Comparison of ENCODE assay signal across 8 cellular contexts in the genomic region with DNA sequence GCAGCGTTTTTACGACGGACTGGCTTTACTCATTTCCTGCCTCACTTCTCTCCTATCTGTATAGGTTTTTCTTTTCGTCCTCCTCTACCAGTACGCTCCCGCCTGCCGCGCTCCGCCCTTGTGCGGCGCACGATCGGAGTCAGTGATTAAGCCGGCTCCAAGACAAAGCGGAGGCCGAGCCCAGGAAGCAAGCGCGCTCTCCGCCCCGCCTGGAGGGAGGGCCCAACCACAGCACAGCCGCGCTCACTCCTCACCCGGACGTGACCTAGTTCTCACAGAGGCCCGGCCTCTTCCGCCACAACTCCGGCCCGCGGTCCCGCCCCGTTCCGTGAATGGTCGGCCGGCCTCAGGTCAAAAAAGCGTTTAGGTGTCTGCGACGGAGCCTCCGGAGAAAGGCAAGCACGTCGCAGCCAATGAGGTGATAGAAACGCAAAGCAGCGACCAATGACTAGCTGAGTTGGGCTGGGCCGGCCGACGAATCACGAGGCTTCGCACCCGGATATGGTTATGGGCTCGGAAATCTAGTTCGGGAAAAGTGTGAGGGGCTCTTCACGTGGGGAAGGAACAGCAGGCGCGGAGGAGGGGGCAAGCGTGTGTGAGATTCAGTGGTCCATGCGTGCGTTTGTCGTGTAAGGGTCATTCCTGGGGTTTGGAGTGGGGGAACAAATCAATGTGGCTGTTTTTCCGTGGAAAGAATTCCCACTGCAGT. TPM values are rescaled to one million over a fixed set of nuclear protein-coding genes. Genes with fewer than 3 reads are reported as not detected.
DNase-seq lines count a peak whose midpoint lies in the region; ATAC-seq and TF ChIP-seq lines count a peak whose summit lies in the region.

Gene METTL13, plus strand, starts transcription at position 494 of the 709 bp plus-strand sequence. CDS start 308 bp downstream, outside the sequence.

- peaks cover 0 to 30% (median 22%) of the 10 kb centered on the region in 9 donors for H3K36me3 ChIP-seq in heart left ventricle

- H3K4me3 Mint-ChIP-seq in type B pancreatic cell, result peak within 1 kb of the TSS; percentile 99

- DNase-seq in GM13976 (ENCODE audit: low spot score), result peak; percentile 98
- DNase-seq in NCI-H146 treated with DMSO at 0.1 percent for 48 hours (lab: John Stamatoyannopoulos, UW; ENCODE audit: unreplicated experiment), result peak; percentile 98
- DNase-seq in amniotic epithelial cell (ENCODE audit: low read depth), result peak; percentile 99
- peak; percentile 98 to 99 (median 99) for DNase-seq in heart left ventricle
- DNase-seq in pons (ENCODE audit: low spot score), result peak; percentile 99
- peak; percentile 99 for DNase-seq in type B pancreatic cell (ENCODE audit: extremely low spot score, unreplicated experiment)

- peaks cover 30% of the 10 kb centered on the region for H3K4me1 Mint-ChIP-seq in type B pancreatic cell (ENCODE audit: unreplicated experiment)

- H3K27me3 Mint-ChIP-seq in type B pancreatic cell, result peaks cover 5% of the 10 kb centered on the region

- ATAC-seq in HG02870 (IDR thresholded peaks at IDR 0.05; ENCODE audit: unreplicated experiment), result peak; percentile 98
- peak; percentile 100 for ATAC-seq in heart left ventricle

- TF ChIP-seq CTCF in GM13976 (IDR thresholded peaks at IDR 0.05; ENCODE audit: borderline replicate concordance, control extremely low read depth, extremely low read depth, insufficient read depth, missing control alignments) (no peak), heart left ventricle (IDR thresholded peaks at IDR 0.05) (peak in 1 of 12 donors; percentile 12), type B pancreatic cell (conservative IDR thresholded peaks at IDR 0.05) (no peak)

- peak within 1 kb of the TSS; percentile 98 for H3K27ac Mint-ChIP-seq in type B pancreatic cell

- H3K27ac ChIP-seq in heart left ventricle, result peak within 1 kb of the TSS; percentile 54 to 93 (median 90)

- intact Hi-C loops in T-helper 1 cell treated with Interleukin-12 subunit alpha and Interleukin-12 subunit beta and Interleukin-4 antibody, amounts not matched to agents 30 ng/mL and 1 ng/mL, for 36 hours (cut with micrococcal nuclease), result loop anchor here (1.0 to 10.0 kb wide), 17 partner anchors 13 to 1933 kb away; partner anchors contain the start of genes DNM3, FMO4, GORAB and KLHL20
- intact Hi-C loops in heart left ventricle (cut with DNase I), result loop anchor here in 8 of 10 donors (1.0 to 10.0 kb wide), 11 partner anchors 38 to 751 kb away; partner anchors contain the start of genes VAMP4 (in 7 of the 8), MYOC (in 1 of the 8) and SUCO (in 1 of the 8)

- in situ Hi-C loops in GM13976 (cut with MboI; ENCODE audit: low sequenced_read_pairs, unreplicated experiment), result no loop called here

- peak; percentile 73 to 97 for TF ChIP-seq POLR2A in heart left ventricle (IDR thresholded peaks at IDR 0.05)

- no peaks in the 10 kb centered on the region for H3K27me3 ChIP-seq in heart left ventricle

- peak within 1 kb of the TSS; percentile 46 to 91 (median 75) for H3K4me3 ChIP-seq in heart left ventricle

- H3K36me3 Mint-ChIP-seq in type B pancreatic cell, result peaks cover 15% of the 10 kb centered on the region

- no peaks in the 10 kb centered on the region for H3K9me3 ChIP-seq in heart left ventricle

- peaks cover 0 to 31% (median 18%) of the 10 kb centered on the region in 12 donors for H3K4me1 ChIP-seq in heart left ventricle

- WGBS in heart left ventricle, 4 donors, result 0 to 1% (median 0%) methylated on average over 56 to 58 of the region's 58 CpGs

- H3K9me3 Mint-ChIP-seq in type B pancreatic cell, result no peaks in the 10 kb centered on the region

RNA-seq across cellular contexts. Expression of gene METTL13, which starts in this region (rescaled TPM):
- 44.6 and 45.1 TPM in 2 replicates for total RNA-seq in T-helper 1 cell treated with Interleukin-12 subunit alpha and Interleukin-12 subunit beta and Interleukin-4 antibody, amounts not matched to agents 30 ng/mL and 1 ng/mL, for 36 hours
- 10 to 100 TPM; 13.1 to 24.1 (median 14.8) TPM for total RNA-seq in heart left ventricle
- polyA plus RNA-seq in heart left ventricle, result 10 to 100 TPM in 1 of 2 donors, 1 to 10 TPM in 1; 5.0 to 29.2 TPM
- 32.9 and 39.8 TPM in 2 replicates for total RNA-seq in type B pancreatic cell (ENCODE audit: low replicate concordance)

Comparison
In these comparisons a context has a peak if more than half of its experiments do, and no peak if none do; other contexts are left out.
1. Peak in every context shown above with its lines: DNase-seq, ATAC-seq, H3K4me3 ChIP-seq and H3K27ac ChIP-seq.